In the genomic region with DNA sequence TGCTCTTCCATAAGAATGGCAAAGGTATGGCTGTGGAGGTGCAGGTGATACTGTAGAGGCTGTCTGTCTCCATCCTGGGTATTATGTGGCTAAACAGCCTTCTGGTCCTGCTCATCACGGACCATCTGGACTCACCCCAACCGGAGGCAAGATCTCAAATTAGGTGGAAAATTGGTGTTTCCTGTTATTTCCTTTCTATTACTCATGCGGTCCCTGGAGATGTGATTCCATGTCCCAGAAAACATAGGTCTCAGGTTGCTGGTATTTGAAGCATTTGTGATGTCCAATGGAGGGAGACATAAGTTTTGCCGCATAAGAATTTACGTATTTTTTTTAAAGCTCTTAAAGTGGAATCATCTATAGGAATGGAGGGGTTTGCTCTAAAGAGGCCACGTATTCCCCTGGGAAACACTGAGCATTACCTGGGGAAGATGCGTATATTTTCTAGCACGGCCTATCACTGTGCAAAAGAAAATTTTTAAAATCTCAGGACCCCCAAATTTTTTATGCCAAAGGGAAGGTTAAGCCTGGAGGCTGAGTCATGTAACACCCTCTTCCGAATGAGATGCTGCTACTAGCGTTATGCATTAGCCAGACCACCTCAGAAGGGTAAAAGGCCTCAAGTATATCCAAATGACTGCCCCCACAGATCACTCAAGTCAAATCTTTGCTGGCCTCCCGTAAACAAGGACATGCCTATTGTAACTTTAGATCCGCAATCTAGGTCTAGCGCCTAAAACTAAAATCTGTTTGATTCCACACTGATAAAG, we compare ENCODE assay signal across 20 cellular contexts. TPM values are rescaled to one million over a fixed set of nuclear protein-coding genes. Genes with fewer than 3 reads are reported as not detected.
DNase-seq lines count a peak whose midpoint lies in the region; ATAC-seq, FAIRE-seq and TF ChIP-seq lines count a peak whose summit lies in the region.
"Had no signal": no experiment of that assay in that cellular context is flagged by ENCODE, and none has a peak within 500 bp of the region (broad histone marks: within the 10 kb centered on the region; RNA-seq: fewer than 3 reads in every experiment).

No MANE protein-coding gene starts in this region.

- peaks cover 25% of the 10 kb centered on the region for H3K4me1 Mint-ChIP-seq in WTC11
- H3K4me1 Mint-ChIP-seq: nephron progenitor cell, T-helper 17 cell had no signal

- POLR2A ChIA-PET in WTC11 (lab: Charles Lee): no interaction called here

- no peak overlapping the region; the same call in 1 of the 2 replicates for H3K27ac Mint-ChIP-seq in WTC11
- H3K27ac Mint-ChIP-seq: nephron progenitor cell, T-helper 17 cell had no signal

- ATAC-seq in WTC11: no peak
- ATAC-seq: gastrocnemius medialis, T-helper 17 cell had no signal

- DNase-seq in HTR-8/SVneo (ENCODE audit: insufficient read length, low spot score) (peak; percentile 21), glomerular visceral epithelial cell (ENCODE audit: extremely low spot score) (peak; percentile 82), GM12891 (ENCODE audit: insufficient read length, low spot score) (no peak), NAMALWA (ENCODE audit: low spot score) (no peak), WTC11 (ENCODE audit: low spot score) (no peak), H7 (no peak)
- DNase-seq: activated CD8-positive, alpha-beta memory T cell treated with anti-CD3 and anti-CD28 coated beads, Interleukin-2, amount 50 U/mL, for 4 hours; gastrocnemius medialis; mammary epithelial cell; nephron progenitor cell; Right ventricle myocardium superior; stimulated activated CD4-positive, alpha-beta T cell treated with anti-CD3 and anti-CD28 coated beads, Interleukin-2, amount 100 ng/mL, for 24 hours; T-helper 17 cell had no signal

- no peak overlapping the region for H3K4me3 ChIP-seq in H7 (ENCODE audit: insufficient read depth, low read depth, low read length)
- H3K4me3 ChIP-seq: BLaER1, gastrocnemius medialis had no signal

- H3K27me3 ChIP-seq in H7 (ENCODE audit: control insufficient read depth, insufficient read depth, low read length): no peaks in the 10 kb centered on the region
- H3K27me3 ChIP-seq: BLaER1, gastrocnemius medialis had no signal

- FAIRE-seq in HTR-8/SVneo (lab: Jason Lieb, UNC): no peak
- FAIRE-seq in GM12891 (lab: Jason Lieb, UNC): no peak
- FAIRE-seq: bronchial epithelial cell had no signal

- H3K27me3 Mint-ChIP-seq in WTC11 (ENCODE audit: low read depth): no peaks in the 10 kb centered on the region

- TF ChIP-seq CTCF in C4-2B (conservative IDR thresholded peaks at IDR 0.05): no peak
- TF ChIP-seq CTCF in VCaP (conservative IDR thresholded peaks at IDR 0.05): no peak
- no peak for TF ChIP-seq CTCF in WTC11 (IDR thresholded peaks at IDR 0.05)

- H3K4me3 Mint-ChIP-seq in WTC11: no peak overlapping the region
- H3K4me3 Mint-ChIP-seq: nephron progenitor cell, T-helper 17 cell had no signal

- no peaks in the 10 kb centered on the region for H3K36me3 ChIP-seq in H7 (replicated peaks; ENCODE audit: control insufficient read depth, insufficient read depth, low read length)
- H3K36me3 ChIP-seq: BLaER1, gastrocnemius medialis had no signal

- H3K36me3 Mint-ChIP-seq in WTC11: no peaks in the 10 kb centered on the region

- H3K9me3 Mint-ChIP-seq in WTC11: no peaks in the 10 kb centered on the region
- H3K9me3 Mint-ChIP-seq: nephron progenitor cell had no signal

- H3K27ac ChIP-seq in C4-2B (peak overlapping the region; percentile 72; the same call in 1 of the 2 replicates), VCaP (peak overlapping the region; percentile 98)
- H3K27ac ChIP-seq: BLaER1, gastrocnemius medialis had no signal

- CTCF ChIA-PET in WTC11 (lab: Charles Lee): no interaction called here

- TF ChIP-seq POLR2A in GM12891 (IDR thresholded peaks at IDR 0.05; ENCODE audit: low read depth, low read length): no peak

TF ChIP-seq in GM12891, 5 proteins besides CTCF, POLR2A, EP300 and RAD21:
- TF ChIP-seq PAX5 (IDR thresholded peaks at IDR 0.05; ENCODE audit: insufficient read depth, low read length, severe bottlenecking) (no peak), POU2F2 (IDR thresholded peaks at IDR 0.05; ENCODE audit: low read depth, low read length) (no peak), POLR2AphosphoS5 (IDR thresholded peaks at IDR 0.05; ENCODE audit: low read depth, low read length) (no peak), TAF1 (IDR thresholded peaks at IDR 0.05; ENCODE audit: low read depth, low read length) (no peak), SPI1 (IDR thresholded peaks at IDR 0.05; ENCODE audit: low read depth, low read length) (no peak)

TF ChIP-seq in WTC11, 78 proteins besides CTCF, POLR2A, EP300 and RAD21:
- TF ChIP-seq, protein P1, sequence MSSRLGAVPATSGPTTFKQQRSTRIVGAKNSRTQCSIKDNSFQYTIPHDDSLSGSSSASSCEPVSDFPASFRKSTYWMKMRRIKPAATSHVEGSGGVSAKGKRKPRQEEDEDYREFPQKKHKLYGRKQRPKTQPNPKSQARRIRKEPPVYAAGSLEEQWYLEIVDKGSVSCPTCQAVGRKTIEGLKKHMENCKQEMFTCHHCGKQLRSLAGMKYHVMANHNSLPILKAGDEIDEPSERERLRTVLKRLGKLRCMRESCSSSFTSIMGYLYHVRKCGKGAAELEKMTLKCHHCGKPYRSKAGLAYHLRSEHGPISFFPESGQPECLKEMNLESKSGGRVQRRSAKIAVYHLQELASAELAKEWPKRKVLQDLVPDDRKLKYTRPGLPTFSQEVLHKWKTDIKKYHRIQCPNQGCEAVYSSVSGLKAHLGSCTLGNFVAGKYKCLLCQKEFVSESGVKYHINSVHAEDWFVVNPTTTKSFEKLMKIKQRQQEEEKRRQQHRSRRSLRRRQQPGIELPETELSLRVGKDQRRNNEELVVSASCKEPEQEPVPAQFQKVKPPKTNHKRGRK (CRISPR knock-in tag; IDR thresholded peaks at IDR 0.05; ENCODE audit: borderline replicate concordance): no peak
- no peak for TF ChIP-seq ZNF416 (CRISPR knock-in tag; IDR thresholded peaks at IDR 0.05)
- no peak for TF ChIP-seq RELA (CRISPR knock-in tag; IDR thresholded peaks at IDR 0.05; ENCODE audit: borderline replicate concordance)
- no peak for TF ChIP-seq GTF2I (CRISPR knock-in tag; conservative IDR thresholded peaks at IDR 0.05)
- no peak for TF ChIP-seq ZNF396 (CRISPR knock-in tag; IDR thresholded peaks at IDR 0.05; ENCODE audit: borderline replicate concordance)
- no peak for TF ChIP-seq FOXJ3 (CRISPR knock-in tag; IDR thresholded peaks at IDR 0.05; ENCODE audit: borderline replicate concordance)
- no peak for TF ChIP-seq ZBTB21 (CRISPR knock-in tag; IDR thresholded peaks at IDR 0.05; ENCODE audit: borderline replicate concordance)
- TF ChIP-seq, protein P2, sequence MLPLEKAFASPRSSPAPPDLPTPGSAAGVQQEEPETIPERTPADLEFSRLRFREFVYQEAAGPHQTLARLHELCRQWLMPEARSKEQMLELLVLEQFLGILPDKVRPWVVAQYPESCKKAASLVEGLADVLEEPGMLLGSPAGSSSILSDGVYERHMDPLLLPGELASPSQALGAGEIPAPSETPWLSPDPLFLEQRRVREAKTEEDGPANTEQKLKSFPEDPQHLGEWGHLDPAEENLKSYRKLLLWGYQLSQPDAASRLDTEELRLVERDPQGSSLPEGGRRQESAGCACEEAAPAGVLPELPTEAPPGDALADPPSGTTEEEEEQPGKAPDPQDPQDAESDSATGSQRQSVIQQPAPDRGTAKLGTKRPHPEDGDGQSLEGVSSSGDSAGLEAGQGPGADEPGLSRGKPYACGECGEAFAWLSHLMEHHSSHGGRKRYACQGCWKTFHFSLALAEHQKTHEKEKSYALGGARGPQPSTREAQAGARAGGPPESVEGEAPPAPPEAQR (CRISPR knock-in tag; IDR thresholded peaks at IDR 0.05): no peak
- TF ChIP-seq ATF1 (CRISPR knock-in tag; IDR thresholded peaks at IDR 0.05): no peak
- TF ChIP-seq NFE2L1 (CRISPR knock-in tag; IDR thresholded peaks at IDR 0.05): no peak
- no peak for TF ChIP-seq CREM (CRISPR knock-in tag; IDR thresholded peaks at IDR 0.05)
- no peak for TF ChIP-seq NFYB (CRISPR knock-in tag; conservative IDR thresholded peaks at IDR 0.05; ENCODE audit: low read depth)
- no peak for TF ChIP-seq ZNF263 (CRISPR knock-in tag; IDR thresholded peaks at IDR 0.05; ENCODE audit: low read depth)
- TF ChIP-seq, protein P3, sequence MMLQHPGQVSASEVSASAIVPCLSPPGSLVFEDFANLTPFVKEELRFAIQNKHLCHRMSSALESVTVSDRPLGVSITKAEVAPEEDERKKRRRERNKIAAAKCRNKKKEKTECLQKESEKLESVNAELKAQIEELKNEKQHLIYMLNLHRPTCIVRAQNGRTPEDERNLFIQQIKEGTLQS (CRISPR knock-in tag; conservative IDR thresholded peaks at IDR 0.05): no peak
- no peak for TF ChIP-seq ZNF317 (CRISPR knock-in tag; IDR thresholded peaks at IDR 0.05; ENCODE audit: borderline replicate concordance, low read depth)
- TF ChIP-seq SOX15 (CRISPR knock-in tag; IDR thresholded peaks at IDR 0.05): no peak
- no peak for TF ChIP-seq ZNF138 (CRISPR knock-in tag; conservative IDR thresholded peaks at IDR 0.05)

RNA-seq across cellular contexts. Expression of a gene that starts 22.4 kb away (rescaled TPM):
- polyA plus RNA-seq in GM12891 (2012; ENCODE audit: low read depth, missing spikeins): not detected
- not detected in 3 replicates for total RNA-seq in WTC11 (2021)
- total RNA-seq in H7 (2014; rRNA removed; shearing (Covaris generic)): not detected in 2 replicates
- total RNA-seq: bronchial epithelial cell, gastrocnemius medialis, HT-29, mammary epithelial cell, renal cortical epithelial cell, Right ventricle myocardium superior, T-helper 17 cell, temporal lobe had no signal
- polyA plus RNA-seq: mammary epithelial cell had no signal

Comparison
In these comparisons a context has a peak if more than half of its experiments do, and no peak if none do; other contexts are left out.
1. DNase-seq: peak in HTR-8/SVneo (single experiment) and glomerular visceral epithelial cell (single experiment); none in GM12891 (single experiment), NAMALWA (single experiment), WTC11 (single experiment) and H7 (single experiment).